ENCODE assay signal across 12 cellular contexts in genomic region chr12:124765571-124766489, GRCh38.
DNase-seq lines count a peak whose midpoint lies in the region; ATAC-seq, FAIRE-seq and TF ChIP-seq lines count a peak whose summit lies in the region.
"Had no signal": no experiment of that assay in that cellular context is flagged by ENCODE, and none has a peak within 500 bp of the region (broad histone marks: within the 10 kb centered on the region; RNA-seq: fewer than 3 reads in every experiment).

No MANE protein-coding gene starts in this region.

- no peak overlapping the region for H2BK120ac ChIP-seq in trophoblast cell (ENCODE audit: insufficient read depth, low read length, poor library complexity)

- H2AFZ ChIP-seq in trophoblast cell (ENCODE audit: insufficient read depth, low read length, poor library complexity) (no peak overlapping the region), HepG2 (ENCODE audit: low read length) (no peak overlapping the region)

- DNase-seq in adipocyte (ENCODE audit: low read depth) (peak; percentile 49), Right ventricle myocardium superior (no peak), trophoblast cell (no peak), vagina (ENCODE audit: extremely low spot score in 2 of 2) (no peak), A673 (ENCODE audit: low spot score) (no peak), HepG2 (ENCODE audit: low spot score) (no peak), left colon (no peak)
- DNase-seq: activated CD8-positive, alpha-beta memory T cell treated with anti-CD3 and anti-CD28 coated beads, Interleukin-2, amount 10 ng/mL, durations not matched to agents 7 days and 5 days; activated naive CD8-positive, alpha-beta T cell treated with anti-CD3 and anti-CD28 coated beads, Interleukin-2, amount 50 U/mL, for 24 hours; naive B cell had no signal

- H3K4me2 ChIP-seq in trophoblast cell (ENCODE audit: low read length) (no peak overlapping the region), HepG2 (ENCODE audit: low read depth, low read length) (no peak overlapping the region)

- H2BK12ac ChIP-seq in trophoblast cell (ENCODE audit: low read length), result peak overlapping the region; percentile 67

- FAIRE-seq in HepG2 (lab: Jason Lieb, UNC), result no peak
- FAIRE-seq: endometrium, GM12892 had no signal

- WGBS in trophoblast cell (ENCODE audit: extremely low coverage, insufficient coverage, insufficient read length), result no CpG with 5 or more reads among the region's 9 CpGs
- WGBS in HepG2 (ENCODE audit: low lambda C conversion rate), result 69% methylated on average over 9 of the region's 9 CpGs

- CTCF ChIA-PET in A673 (lab: Charles Lee), result interaction anchor here (0.6 to 0.9 kb wide), 3 partner anchors 11 to 719 kb away, joined by 3 to 5 read pairs (median 3); no protein-coding TSS in a partner anchor
- CTCF ChIA-PET in HepG2 (lab: Yijun Ruan, JAX; ENCODE audit: low intra/inter-chr PET ratio, low total read pairs), result no interaction called here

- no peaks in the 10 kb centered on the region for H3K36me3 ChIP-seq in adipocyte (ENCODE audit: control insufficient read depth, insufficient read depth, low read length, severe bottlenecking)
- no peaks in the 10 kb centered on the region for H3K36me3 ChIP-seq in trophoblast cell (ENCODE audit: control insufficient read depth in 1 of 2, insufficient read depth in 2 of 2, low read length in 2 of 2)
- no peaks in the 10 kb centered on the region for H3K36me3 ChIP-seq in vagina
- no peaks in the 10 kb centered on the region for H3K36me3 ChIP-seq in A673 (ENCODE audit: insufficient read depth, low read length, poor library complexity, severe bottlenecking)
- no peaks in the 10 kb centered on the region for H3K36me3 ChIP-seq in HepG2 (replicated peaks in 1 of 2; ENCODE audit: control insufficient read depth in 1 of 2, insufficient read depth in 2 of 2, low read length in 2 of 2)

- peak overlapping the region; percentile 28 for H3K4me3 ChIP-seq in adipocyte (ENCODE audit: low read length)
- no peak overlapping the region for H3K4me3 ChIP-seq in trophoblast cell (ENCODE audit: low read depth, low read length)
- no peak overlapping the region for H3K4me3 ChIP-seq in vagina
- H3K4me3 ChIP-seq in A673 (ENCODE audit: low read depth, low read length, poor library complexity, severe bottlenecking), result no peak overlapping the region
- H3K4me3 ChIP-seq in HepG2 (replicated peaks in 1 of 3; ENCODE audit: insufficient read depth in 1 of 3, low read depth in 2 of 3, low read length in 3 of 3), result no peak overlapping the region

- no peak overlapping the region for H3K14ac ChIP-seq in trophoblast cell (ENCODE audit: low read length)

- no peak overlapping the region for H3K23ac ChIP-seq in trophoblast cell (ENCODE audit: low read length)

- H2BK5ac ChIP-seq in trophoblast cell (ENCODE audit: low read depth, low read length, poor library complexity), result no peak overlapping the region

- H4K20me1 ChIP-seq in HepG2 (ENCODE audit: insufficient read depth, low read length), result no peaks in the 10 kb centered on the region

- peak; percentile 76 for ATAC-seq in Right ventricle myocardium superior (ENCODE audit: poor library complexity)
- ATAC-seq in HepG2, result no peak
- no peak for ATAC-seq in left colon
- ATAC-seq: activated naive CD8-positive, alpha-beta T cell treated with anti-CD3 and anti-CD28 coated beads, Interleukin-2, amount 50 U/mL, for 24 hours had no signal

- peaks cover 6% of the 10 kb centered on the region for H3K79me1 ChIP-seq in trophoblast cell (ENCODE audit: low read length)

- TF ChIP-seq POLR2A in vagina (IDR thresholded peaks at IDR 0.05), result no peak
- no peak for TF ChIP-seq POLR2A in HepG2 (IDR thresholded peaks at IDR 0.05; ENCODE audit: insufficient read depth in 1 of 2, low read depth in 2 of 2, low read length in 2 of 2)

- intact Hi-C loops in Right ventricle myocardium superior (cut with DNase I), result loop anchor here (2.0 to 10.0 kb wide), 3 partner anchors 199 to 729 kb away; partner anchors contain the start of gene NCOR2
- intact Hi-C loops in vagina (cut with DNase I), result loop anchor here (5.0 to 10.0 kb wide), 4 partner anchors 51 to 714 kb away; partner anchors contain the start of gene NCOR2
- intact Hi-C loops in A673 (cut with micrococcal nuclease; ENCODE audit: unreplicated experiment), result loop anchor here (10.0 kb wide), 1 partner anchor 421 kb away; no protein-coding TSS in a partner anchor
- intact Hi-C loops in HepG2 (cut with micrococcal nuclease; ENCODE audit: unreplicated experiment), result no loop called here
- intact Hi-C loops in left colon (cut with DNase I, micrococcal nuclease), result loop anchor here in 1 of 2 donors (10.0 kb wide), 2 partner anchors 191 to 731 kb away; no protein-coding TSS in a partner anchor

- in situ Hi-C loops in HepG2 (cut with HindIII; ENCODE audit: extremely low pct_ligation_motif_present, low pct_unique_long_range_greater_than_20kb), result loop anchor here (5.0 to 10.0 kb wide), 2 partner anchors 199 to 411 kb away; partner anchors contain the start of gene NCOR2

- H4K12ac ChIP-seq in trophoblast cell (ENCODE audit: low read depth, low read length), result no peak overlapping the region

- H3K27me3 ChIP-seq in adipocyte (replicated peaks; ENCODE audit: control insufficient read depth, insufficient read depth, low read length), result no peaks in the 10 kb centered on the region
- no peaks in the 10 kb centered on the region for H3K27me3 ChIP-seq in trophoblast cell (ENCODE audit: insufficient read depth, low read length)
- no peaks in the 10 kb centered on the region for H3K27me3 ChIP-seq in vagina
- H3K27me3 ChIP-seq in A673 (replicated peaks; ENCODE audit: insufficient read depth, low read depth, low read length, poor library complexity), result no peaks in the 10 kb centered on the region
- peaks cover 0 to 6% of the 10 kb centered on the region in 2 experiments; a peak in 2 of 5 replicates for H3K27me3 ChIP-seq in HepG2 (ENCODE audit: control insufficient read depth in 1 of 2, insufficient read depth in 2 of 2, low read length in 2 of 2)

- no peak overlapping the region for H4K8ac ChIP-seq in trophoblast cell (ENCODE audit: low read depth, low read length)

- H3K4me1 ChIP-seq in adipocyte (ENCODE audit: control insufficient read depth, insufficient read depth, low read length), result peaks cover 49% of the 10 kb centered on the region
- peaks cover 4 to 13% of the 10 kb centered on the region in 2 experiments for H3K4me1 ChIP-seq in trophoblast cell (ENCODE audit: control insufficient read depth in 1 of 2, insufficient read depth in 2 of 2, low read length in 2 of 2)
- peaks cover 26% of the 10 kb centered on the region for H3K4me1 ChIP-seq in vagina
- peaks cover 7% of the 10 kb centered on the region for H3K4me1 ChIP-seq in A673 (ENCODE audit: insufficient read depth, low read length, poor library complexity, severe bottlenecking)
- H3K4me1 ChIP-seq in HepG2 (ENCODE audit: insufficient read depth, low read length), result peaks cover 17% of the 10 kb centered on the region

- H3K27ac ChIP-seq in trophoblast cell (ENCODE audit: low read depth, low read length) (no peak overlapping the region), vagina (peak overlapping the region; percentile 82), A673 (ENCODE audit: low read depth, low read length, poor library complexity, severe bottlenecking) (no peak overlapping the region), HepG2 (ENCODE audit: extremely low read length, insufficient read depth, low read length) (no peak overlapping the region)

- no peak overlapping the region for H3K18ac ChIP-seq in trophoblast cell (ENCODE audit: low read length)

- H2AK5ac ChIP-seq in trophoblast cell (ENCODE audit: low read length), result no peak overlapping the region

- peak overlapping the region; percentile 53 for H3K9ac ChIP-seq in adipocyte (ENCODE audit: low read length)
- H3K9ac ChIP-seq in trophoblast cell (ENCODE audit: low read length), result no peak overlapping the region
- H3K9ac ChIP-seq in HepG2 (ENCODE audit: insufficient read depth, low read depth, low read length), result no peak overlapping the region

- TF ChIP-seq RAD21 in HepG2 (CRISPR knock-in tag; IDR thresholded peaks at IDR 0.05), result no peak

- peak overlapping the region; percentile 34 for H4K91ac ChIP-seq in trophoblast cell (ENCODE audit: low read depth, low read length)

- H3K79me2 ChIP-seq in trophoblast cell (ENCODE audit: control insufficient read depth, insufficient read depth, low read length, poor library complexity) (no peaks in the 10 kb centered on the region), HepG2 (ENCODE audit: insufficient read depth, low read length) (no peaks in the 10 kb centered on the region)

- TF ChIP-seq CTCF in vagina (IDR thresholded peaks at IDR 0.05) (no peak), A673 (conservative IDR thresholded peaks at IDR 0.05; ENCODE audit: low read depth, low read length) (no peak), HepG2 (CRISPR knock-in tag; IDR thresholded peaks at IDR 0.05) (no peak)

- POLR2A ChIA-PET in A673 (lab: Charles Lee; ENCODE audit: low non-redundant PET), result interaction anchor here (0.6 kb wide), 1 partner anchor 728 kb away, joined by 4 read pairs; no protein-coding TSS in a partner anchor
- POLR2A ChIA-PET in HepG2 (lab: Yijun Ruan, JAX), result no interaction called here

- no peak overlapping the region for H3K4ac ChIP-seq in trophoblast cell (ENCODE audit: low read depth, low read length)

- H3K9me3 ChIP-seq in adipocyte (ENCODE audit: control insufficient read depth, low read length) (no peaks in the 10 kb centered on the region), trophoblast cell (ENCODE audit: insufficient read depth, low read depth, low read length) (peaks cover 4% of the 10 kb centered on the region), vagina (no peaks in the 10 kb centered on the region), A673 (ENCODE audit: low read depth, low read length, poor library complexity, severe bottlenecking) (peaks cover 11% of the 10 kb centered on the region), HepG2 (ENCODE audit: low read length) (peaks cover 15% of the 10 kb centered on the region)

- no peak for TF ChIP-seq EP300 in HepG2 (IDR thresholded peaks at IDR 0.05; ENCODE audit: low read depth in 2 of 2, low read length in 2 of 2)
- no peak for TF ChIP-seq EP300 in HepG2 (CRISPR knock-in tag; IDR thresholded peaks at IDR 0.05; ENCODE audit: borderline replicate concordance)

- no TSS peak for BruUV-seq in A673 (replicated peaks; lab: Mats Ljungman, UMichigan)
- no TSS peak for BruUV-seq in HepG2 (replicated peaks; lab: Mats Ljungman, UMichigan)

TF ChIP-seq in HepG2, 621 proteins besides CTCF, POLR2A, EP300 and RAD21 (continues in another document):
- no peak for TF ChIP-seq ZNF256 (CRISPR knock-in tag; conservative IDR thresholded peaks at IDR 0.05)
- TF ChIP-seq KDM2A (CRISPR knock-in tag; IDR thresholded peaks at IDR 0.05; ENCODE audit: borderline replicate concordance, low read depth), result no peak
